Comparison of ENCODE assay signal across 8 cellular contexts in genomic region chr9:106920701-106921283, GRCh38. TPM values are rescaled to one million over a fixed set of nuclear protein-coding genes. Genes with fewer than 3 reads are reported as not detected.
DNase-seq lines count a peak whose midpoint lies in the region; ATAC-seq and TF ChIP-seq lines count a peak whose summit lies in the region.

No MANE protein-coding gene starts in this region.

- peak in 1 of 6 experiments; percentile 2 for TF ChIP-seq CTCF in Peyer's patch (IDR thresholded peaks at IDR 0.05)
- no peak for TF ChIP-seq CTCF in foreskin keratinocyte (conservative IDR thresholded peaks at IDR 0.05)

- peak; percentile 39 for ATAC-seq in foreskin keratinocyte

- peak overlapping the region in 2 of 4 donors; percentile 30 to 31 for H3K4me3 ChIP-seq in Peyer's patch

- peaks cover 0 to 52% (median 2%) of the 10 kb centered on the region in 4 donors for H3K4me1 ChIP-seq in Peyer's patch
- peaks cover 48% of the 10 kb centered on the region for H3K4me1 ChIP-seq in foreskin keratinocyte

- H3K27me3 ChIP-seq in Peyer's patch = no peaks in the 10 kb centered on the region
- H3K27me3 ChIP-seq in foreskin keratinocyte = no peaks in the 10 kb centered on the region

- H3K27ac ChIP-seq in Peyer's patch (peak overlapping the region in 3 of 4 donors; percentile 56 to 96 (median 89)), foreskin keratinocyte (peak overlapping the region; percentile 75)

- in situ Hi-C loops in Caki2 (cut with HindIII; ENCODE audit: low pct_unique_long_range_greater_than_20kb, low sequenced_read_pairs) = no loop called here

- peak in 1 of 2 donors; percentile 30 for TF ChIP-seq POLR2A in Peyer's patch (IDR thresholded peaks at IDR 0.05)

- DNase-seq in Caki2 (ENCODE audit: low read depth) (peak; percentile 68), Peyer's patch (peak in 1 of 3 donors; percentile 76), foreskin keratinocyte (peak in 1 of 2 donors; percentile 54), occipital lobe (lab: John Stamatoyannopoulos, UW) (peak; percentile 7), T-helper 1 cell (no peak), 8988T (no peak), mesenteric fat pad (ENCODE audit: low spot score) (no peak), NCI-H524 treated with DMSO at 0.1 percent for 48 hours (lab: John Stamatoyannopoulos, UW) (no peak)

- H3K9me3 ChIP-seq in Peyer's patch = no peaks in the 10 kb centered on the region

- peaks cover 0 to 26% (median 0%) of the 10 kb centered on the region in 3 donors for H3K36me3 ChIP-seq in Peyer's patch

RNA-seq across cellular contexts. Expression of gene ZNF462, which starts 57.8 kb away (rescaled TPM):
- total RNA-seq in Caki2 (2014; rRNA removed; shearing (Covaris generic); ENCODE audit: low replicate concordance) = 3.9 and 7.1 TPM in 2 replicates
- 10 to 100 TPM; 16.1 to 39.6 (median 25.5) TPM for total RNA-seq in Peyer's patch
- total RNA-seq in foreskin keratinocyte = 19.6 and 22.4 TPM in 2 replicates
- 1.6 and 1.7 TPM in 2 replicates for polyA plus RNA-seq in foreskin keratinocyte
- total RNA-seq in occipital lobe = 163 TPM
- 45.2 TPM for total RNA-seq in mesenteric fat pad

Comparison
In these comparisons a context has a peak if more than half of its experiments do, and no peak if none do; other contexts are left out.
1. DNase-seq: peak in Caki2 (single experiment) and occipital lobe (single experiment); none in T-helper 1 cell (0 of 5), 8988T (single experiment), mesenteric fat pad (single experiment) and NCI-H524 treated with DMSO at 0.1 percent for 48 hours (single experiment).